Comparison of ENCODE assay signal across 23 cellular contexts in the genomic region with DNA sequence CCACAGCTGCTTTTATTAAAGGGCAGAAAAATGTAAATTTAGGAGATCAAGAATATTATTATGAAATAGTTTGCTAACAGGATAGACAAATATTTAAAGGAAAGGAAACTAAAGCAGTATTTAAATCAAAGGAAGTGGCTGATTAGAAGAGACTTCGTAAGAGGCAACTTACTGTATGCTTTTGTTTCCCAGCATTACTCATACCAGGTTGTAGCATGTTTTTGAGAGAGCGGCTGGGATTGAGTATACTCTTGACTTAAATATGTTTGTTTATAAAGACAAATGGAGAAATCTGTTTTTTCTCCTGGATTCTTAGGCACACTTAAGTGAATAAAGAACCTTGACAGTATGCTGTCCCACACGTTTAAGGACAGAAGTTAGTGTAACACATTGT.
"Had no signal": no experiment of that assay in that cellular context is flagged by ENCODE, and none has a peak within 500 bp of the region (broad histone marks: within the 10 kb centered on the region; RNA-seq: fewer than 3 reads in every experiment).

No MANE protein-coding gene starts in this region.

- H3K36me3 ChIP-seq: MG63 had no signal

- H3K27ac ChIP-seq: RWPE1 had no signal

- H3K4me3 ChIP-seq: MG63 had no signal

- H3K9me3 ChIP-seq: MG63, SK-N-SH had no signal

- ATAC-seq: HepG2, Panc1 had no signal

- H3K27me3 ChIP-seq: MG63 had no signal

- DNase-seq: IMR-90, Karpas-422, KG1, MG63, NCI-H1092, NCI-H1105 treated with DMSO at 0.1 percent for 48 hours, NCI-H1417 treated with DMSO at 0.1 percent for 48 hours, NCI-H187, NCI-H2029, NCI-H2081 treated with DMSO at 0.1 percent for 48 hours, NCI-H2171, NCI-H226, NCI-H446, NCI-H510A, NCI-H524 treated with DMSO at 0.1 percent for 48 hours, NCI-H69, NCI-H774, SIG-M5, SK-N-SH, SW 1271 had no signal
